ENCODE assay signal across 1 cellular context in genomic region chr17:45136846-45137560, GRCh38.
TF ChIP-seq lines count a peak whose summit lies in the region.

No MANE protein-coding gene starts in this region.

TF ChIP-seq in A549, 52 proteins besides CTCF, POLR2A, EP300 and RAD21 (continued from another document):
- TF ChIP-seq FOXS1 (CRISPR knock-in tag; IDR thresholded peaks at IDR 0.05) (no peak), BCL3 (IDR thresholded peaks at IDR 0.05) (no peak), HEYL (CRISPR knock-in tag; IDR thresholded peaks at IDR 0.05) (no peak), RNF2 (IDR thresholded peaks at IDR 0.05; ENCODE audit: borderline replicate concordance, low read depth) (no peak), PHF8 (IDR thresholded peaks at IDR 0.05; ENCODE audit: borderline replicate concordance, low read depth) (no peak), EHMT2 (IDR thresholded peaks at IDR 0.05; ENCODE audit: low read depth) (no peak), BHLHE40 (IDR thresholded peaks at IDR 0.05; ENCODE audit: low read depth, low read length) (no peak), REST (IDR thresholded peaks at IDR 0.05) (no peak), PBX3 (IDR thresholded peaks at IDR 0.05) (no peak), JUNB (IDR thresholded peaks at IDR 0.05) (no peak)
TF ChIP-seq in A549: peak in this region for 0.
